In the genomic region with DNA sequence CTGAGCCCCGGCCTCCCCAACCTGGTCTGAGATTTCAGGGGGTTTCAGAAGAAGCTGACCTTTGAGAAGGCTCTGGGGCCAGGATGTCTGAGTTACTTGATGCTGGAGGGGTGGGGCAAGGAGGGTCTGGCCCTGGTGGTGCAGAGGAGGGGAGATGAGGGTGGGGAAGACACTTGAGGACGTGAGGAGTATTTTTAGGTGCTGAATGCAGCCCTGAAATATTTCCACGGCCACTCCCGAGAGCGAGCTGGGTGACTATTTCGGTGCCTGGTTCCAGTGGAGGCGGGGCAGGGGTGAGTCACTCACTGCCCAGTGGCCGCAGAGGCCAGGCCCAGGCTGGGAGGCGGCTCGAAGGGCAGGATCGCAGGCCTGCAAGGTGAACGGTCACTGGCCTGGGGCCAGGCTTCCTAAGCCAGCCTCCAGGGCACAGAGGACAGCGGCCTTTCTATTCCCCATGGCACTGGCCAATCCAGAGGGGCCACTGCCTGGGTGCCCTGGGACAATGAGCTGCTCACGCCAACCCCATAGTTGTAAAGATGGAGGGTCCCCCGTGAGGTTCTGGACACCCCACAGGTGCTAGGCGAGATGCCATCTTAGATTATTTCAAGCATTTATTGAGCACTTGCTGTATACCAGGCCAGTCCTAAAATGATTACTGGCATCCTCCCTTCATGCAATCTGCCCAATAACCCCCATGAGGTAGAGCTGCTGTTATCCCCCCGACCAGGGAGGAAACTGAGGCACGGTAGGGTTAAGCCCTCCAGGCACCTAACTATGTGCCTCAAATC, we compare ENCODE assay signal across 9 cellular contexts. TPM values are rescaled to one million over a fixed set of nuclear protein-coding genes. Genes with fewer than 3 reads are reported as not detected.
DNase-seq lines count a peak whose midpoint lies in the region; ATAC-seq and TF ChIP-seq lines count a peak whose summit lies in the region.
"Had no signal": no experiment of that assay in that cellular context is flagged by ENCODE, and none has a peak within 500 bp of the region (broad histone marks: within the 10 kb centered on the region; RNA-seq: fewer than 3 reads in every experiment).

No MANE protein-coding gene starts in this region.

- H3K27ac Mint-ChIP-seq in activated B cell treated with CpG ODN at 0.5 μM for 24 hours (peak overlapping the region; percentile 74), WTC11 (no peak overlapping the region)

- TF ChIP-seq POLR2A in sigmoid colon (IDR thresholded peaks at IDR 0.05) (no peak), prostate gland (IDR thresholded peaks at IDR 0.05) (no peak)

- DNase-seq in ELR (ENCODE audit: low read depth), result peak; percentile 85
- no peak for DNase-seq in activated B cell treated with CpG ODN at 0.5 μM for 24 hours
- DNase-seq in glomerular visceral epithelial cell (ENCODE audit: extremely low spot score), result peak; percentile 84
- DNase-seq in sigmoid colon, result peak; percentile 88
- no peak for DNase-seq in NCI-H345 treated with DMSO at 0.1 percent for 48 hours (lab: John Stamatoyannopoulos, UW; ENCODE audit: unreplicated experiment)
- no peak for DNase-seq in WTC11 (ENCODE audit: low spot score)
- DNase-seq in prostate gland (ENCODE audit: low spot score), result no peak
- DNase-seq: NCI-H345 had no signal

- intact Hi-C loops in activated B cell treated with CpG ODN at 0.5 μM for 24 hours (cut with micrococcal nuclease), result no loop called here
- intact Hi-C loops in sigmoid colon (cut with DNase I), result no loop called here
- intact Hi-C loops in prostate gland (cut with DNase I), result no loop called here

- H3K9me3 ChIP-seq in sigmoid colon (no peaks in the 10 kb centered on the region), prostate gland (no peaks in the 10 kb centered on the region)

- H3K4me3 ChIP-seq in sigmoid colon (no peak overlapping the region), prostate gland (no peak overlapping the region)

- no peak for TF ChIP-seq EP300 in sigmoid colon (IDR thresholded peaks at IDR 0.05)

- no peak for TF ChIP-seq CTCF in activated B cell treated with CpG ODN at 0.5 μM for 24 hours (IDR thresholded peaks at IDR 0.05)
- TF ChIP-seq CTCF in sigmoid colon (IDR thresholded peaks at IDR 0.05), result no peak
- TF ChIP-seq CTCF in WTC11 (IDR thresholded peaks at IDR 0.05), result no peak
- TF ChIP-seq CTCF in prostate gland (IDR thresholded peaks at IDR 0.05), result no peak

- no peaks in the 10 kb centered on the region for H3K9me3 Mint-ChIP-seq in activated B cell treated with CpG ODN at 0.5 μM for 24 hours
- no peaks in the 10 kb centered on the region for H3K9me3 Mint-ChIP-seq in WTC11

- H3K27ac ChIP-seq in sigmoid colon (peak overlapping the region; percentile 69 to 97 (median 82)), prostate gland (no peak overlapping the region)

- ATAC-seq in activated B cell treated with CpG ODN at 0.5 μM for 24 hours (ENCODE audit: low read depth) (no peak), HG03521 (IDR thresholded peaks at IDR 0.05; ENCODE audit: unreplicated experiment) (no peak), WTC11 (no peak)

- POLR2A ChIA-PET in activated B cell treated with CpG ODN at 0.5 μM for 24 hours (lab: Charles Lee), result interaction anchor here (0.6 to 6.8 kb wide), 3 partner anchors 11 to 108 kb away, joined by 10 to 669 read pairs (median 533); a partner anchor contains a TSS
- POLR2A ChIA-PET in WTC11 (lab: Charles Lee), result interaction anchor here (1.1 to 3.1 kb wide), 2 partner anchors 8 to 20 kb away, joined by 4 to 14 read pairs; a partner anchor contains a TSS

- H3K36me3 ChIP-seq in sigmoid colon (no peaks in the 10 kb centered on the region), prostate gland (no peaks in the 10 kb centered on the region)

- H3K27me3 Mint-ChIP-seq in activated B cell treated with CpG ODN at 0.5 μM for 24 hours (no peaks in the 10 kb centered on the region), WTC11 (ENCODE audit: low read depth) (no peaks in the 10 kb centered on the region; the same call in 1 of the 2 replicates)

- H3K27me3 ChIP-seq in sigmoid colon (no peaks in the 10 kb centered on the region), prostate gland (replicated peaks; ENCODE audit: insufficient read depth) (no peaks in the 10 kb centered on the region)

- H3K4me1 ChIP-seq in sigmoid colon (peaks cover 0 to 55% (median 51%) of the 10 kb centered on the region in 4 donors), prostate gland (replicated peaks) (peaks cover 5% of the 10 kb centered on the region)

- 42 to 66% methylated on average over 18 of the region's 18 CpGs for WGBS in sigmoid colon, 2 donors
- WGBS in prostate gland, result 50% methylated on average over 18 of the region's 18 CpGs

- CTCF ChIA-PET in activated B cell treated with CpG ODN at 0.5 μM for 24 hours (lab: Charles Lee), result interaction anchor here (5.2 kb wide), 1 partner anchor 21 kb away, joined by 100 read pairs; a partner anchor contains a TSS
- CTCF ChIA-PET in WTC11 (lab: Charles Lee), result interaction anchor here (1.6 to 5.4 kb wide), 3 partner anchors 23 to 38 kb away, joined by 3 to 82 read pairs (median 7); no protein-coding TSS in a partner anchor

- H3K4me1 Mint-ChIP-seq in activated B cell treated with CpG ODN at 0.5 μM for 24 hours (peaks cover 41% of the 10 kb centered on the region), WTC11 (peaks cover 31% of the 10 kb centered on the region)

- no peaks in the 10 kb centered on the region for H3K36me3 Mint-ChIP-seq in activated B cell treated with CpG ODN at 0.5 μM for 24 hours (ENCODE audit: low read depth)
- peaks cover 3% of the 10 kb centered on the region for H3K36me3 Mint-ChIP-seq in WTC11

- H3K4me3 Mint-ChIP-seq in activated B cell treated with CpG ODN at 0.5 μM for 24 hours (no peak overlapping the region), WTC11 (no peak overlapping the region)

TF ChIP-seq in WTC11, 78 proteins besides CTCF, POLR2A, EP300 and RAD21 (continues in another document):
- TF ChIP-seq SOX15 (CRISPR knock-in tag; IDR thresholded peaks at IDR 0.05) (no peak), FOXP1 (CRISPR knock-in tag; IDR thresholded peaks at IDR 0.05; ENCODE audit: borderline replicate concordance) (no peak), ETV6 (CRISPR knock-in tag; IDR thresholded peaks at IDR 0.05) (no peak), IRF2 (CRISPR knock-in tag; IDR thresholded peaks at IDR 0.05; ENCODE audit: borderline replicate concordance, low read depth) (no peak), FOXK1 (CRISPR knock-in tag; IDR thresholded peaks at IDR 0.05) (no peak), ZNF263 (CRISPR knock-in tag; IDR thresholded peaks at IDR 0.05; ENCODE audit: low read depth) (no peak)
- TF ChIP-seq, protein P1, sequence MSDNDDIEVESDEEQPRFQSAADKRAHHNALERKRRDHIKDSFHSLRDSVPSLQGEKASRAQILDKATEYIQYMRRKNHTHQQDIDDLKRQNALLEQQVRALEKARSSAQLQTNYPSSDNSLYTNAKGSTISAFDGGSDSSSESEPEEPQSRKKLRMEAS (CRISPR knock-in tag; IDR thresholded peaks at IDR 0.05), result no peak
- TF ChIP-seq, protein P2, sequence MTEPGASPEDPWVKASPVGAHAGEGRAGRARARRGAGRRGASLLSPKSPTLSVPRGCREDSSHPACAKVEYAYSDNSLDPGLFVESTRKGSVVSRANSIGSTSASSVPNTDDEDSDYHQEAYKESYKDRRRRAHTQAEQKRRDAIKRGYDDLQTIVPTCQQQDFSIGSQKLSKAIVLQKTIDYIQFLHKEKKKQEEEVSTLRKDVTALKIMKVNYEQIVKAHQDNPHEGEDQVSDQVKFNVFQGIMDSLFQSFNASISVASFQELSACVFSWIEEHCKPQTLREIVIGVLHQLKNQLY (CRISPR knock-in tag; IDR thresholded peaks at IDR 0.05), result no peak
- TF ChIP-seq, protein P3, sequence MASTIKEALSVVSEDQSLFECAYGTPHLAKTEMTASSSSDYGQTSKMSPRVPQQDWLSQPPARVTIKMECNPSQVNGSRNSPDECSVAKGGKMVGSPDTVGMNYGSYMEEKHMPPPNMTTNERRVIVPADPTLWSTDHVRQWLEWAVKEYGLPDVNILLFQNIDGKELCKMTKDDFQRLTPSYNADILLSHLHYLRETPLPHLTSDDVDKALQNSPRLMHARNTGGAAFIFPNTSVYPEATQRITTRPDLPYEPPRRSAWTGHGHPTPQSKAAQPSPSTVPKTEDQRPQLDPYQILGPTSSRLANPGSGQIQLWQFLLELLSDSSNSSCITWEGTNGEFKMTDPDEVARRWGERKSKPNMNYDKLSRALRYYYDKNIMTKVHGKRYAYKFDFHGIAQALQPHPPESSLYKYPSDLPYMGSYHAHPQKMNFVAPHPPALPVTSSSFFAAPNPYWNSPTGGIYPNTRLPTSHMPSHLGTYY (CRISPR knock-in tag; IDR thresholded peaks at IDR 0.05), result no peak

RNA-seq across cellular contexts. Expression of a gene that starts 19.7 kb away (rescaled TPM):
- total RNA-seq in activated B cell treated with CpG ODN at 0.5 μM for 24 hours (206 and 225 TPM in 2 replicates), sigmoid colon (100 to 1,000 TPM; 163 to 369 (median 230) TPM), WTC11 (2021) (121 to 137 TPM (median 133 TPM) in 3 replicates), prostate gland (100 to 1,000 TPM; 521 to 844 TPM)
- polyA plus RNA-seq in sigmoid colon, result 100 to 1,000 TPM; 179 to 221 (median 180) TPM

RNA-seq across cellular contexts. Expression of a gene that starts 21.8 kb away (rescaled TPM):
- total RNA-seq in activated B cell treated with CpG ODN at 0.5 μM for 24 hours (59.2 and 70.3 TPM in 2 replicates), sigmoid colon (100 to 1,000 TPM in 3 of 4 donors, 10 to 100 TPM in 1; 89.1 to 144 (median 119) TPM), WTC11 (2021) (373 to 434 TPM (median 409 TPM) in 3 replicates), prostate gland (100 to 1,000 TPM; 157 to 215 TPM)
- 100 to 1,000 TPM; 214 to 285 (median 256) TPM for polyA plus RNA-seq in sigmoid colon

RNA-seq across cellular contexts. Expression of a gene that starts 26.9 kb away (rescaled TPM):
- total RNA-seq in activated B cell treated with CpG ODN at 0.5 μM for 24 hours (15.6 and 17.8 TPM in 2 replicates), sigmoid colon (1 to 10 TPM; 1.4 to 5.8 (median 2.9) TPM), WTC11 (2021) (0.46 to 1.0 TPM (median 0.61 TPM) in 3 replicates), prostate gland (10 to 100 TPM in 1 of 2 donors, 1 to 10 TPM in 1; 4.1 to 19.5 TPM)
- 1 to 10 TPM; 1.2 to 4.4 (median 3.4) TPM for polyA plus RNA-seq in sigmoid colon

RNA-seq across cellular contexts. Expression of a gene that starts 39.3 kb away (rescaled TPM):
- 5.6 and 6.9 TPM in 2 replicates for total RNA-seq in activated B cell treated with CpG ODN at 0.5 μM for 24 hours
- 10 to 100 TPM; 15.0 to 26.0 (median 16.6) TPM for total RNA-seq in sigmoid colon
- polyA plus RNA-seq in sigmoid colon, result 10 to 100 TPM; 14.4 to 36.9 (median 31.7) TPM
- 39.2 to 68.1 TPM (median 40.8 TPM) in 3 replicates for total RNA-seq in WTC11 (2021)
- 10 to 100 TPM; 18.0 to 37.3 TPM for total RNA-seq in prostate gland

Comparison
In these comparisons a context has a peak if more than half of its experiments do, and no peak if none do; other contexts are left out.
1. DNase-seq: peak in ELR (single experiment), glomerular visceral epithelial cell (single experiment) and sigmoid colon (single experiment); none in activated B cell treated with CpG ODN at 0.5 μM for 24 hours (single experiment), NCI-H345 treated with DMSO at 0.1 percent for 48 hours (single experiment), WTC11 (single experiment) and prostate gland (single experiment).
2. H3K27ac ChIP-seq: peak in sigmoid colon (4 of 4); none in prostate gland (0 of 2).